ENCODE assay signal across 11 cellular contexts in genomic region chr3:193884652-193885051, GRCh38.
"Had no signal": no experiment of that assay in that cellular context is flagged by ENCODE, and none has a peak within 500 bp of the region (broad histone marks: within the 10 kb centered on the region; RNA-seq: fewer than 3 reads in every experiment).

No MANE protein-coding gene starts in this region.

- H3K4me3 ChIP-seq: psoas muscle, vagina had no signal

- H3K27me3 ChIP-seq: vagina had no signal

- H3K27ac ChIP-seq: psoas muscle, vagina had no signal

- H3K27ac Mint-ChIP-seq: activated CD4-positive, alpha-beta memory T cell treated with anti-CD3 and anti-CD28 coated beads for 36 hours; activated T-cell treated with anti-CD3 and anti-CD28 coated beads, Interleukin-2, amount 50 U/mL, for 72 hours; T-helper 2 cell treated with Interferon-gamma antibody and Interleukin-4, amounts not matched to agents 5 μg/mL and 100 μg/mL, for 36 hours had no signal

- DNase-seq: activated CD4-positive, alpha-beta memory T cell treated with anti-CD3 and anti-CD28 coated beads for 36 hours; activated CD4-positive, CD25-positive, alpha-beta regulatory T cell treated with anti-CD3 and anti-CD28 coated beads, Interleukin-2, amount 50 U/mL, for 72 hours; activated CD8-positive, alpha-beta memory T cell treated with anti-CD3 and anti-CD28 coated beads, Interleukin-2, amount 50 U/mL, for 4 hours; activated T-cell treated with anti-CD3 and anti-CD28 coated beads, Interleukin-2, amount 50 U/mL, for 72 hours; aorta; psoas muscle; stimulated activated CD4-positive, alpha-beta T cell treated with anti-CD3 and anti-CD28 coated beads, Interleukin-2, amount 100 ng/mL, for 48 hours; stimulated activated naive CD4-positive, alpha-beta T cell treated with Interleukin-2 at 50 U/mL for 16 hours had no signal

- H3K9me3 ChIP-seq: psoas muscle, vagina had no signal

- H3K9me3 Mint-ChIP-seq: activated CD4-positive, alpha-beta memory T cell treated with anti-CD3 and anti-CD28 coated beads for 36 hours; activated T-cell treated with anti-CD3 and anti-CD28 coated beads, Interleukin-2, amount 50 U/mL, for 72 hours; T-helper 2 cell treated with Interferon-gamma antibody and Interleukin-4, amounts not matched to agents 5 μg/mL and 100 μg/mL, for 36 hours had no signal

- H3K4me3 Mint-ChIP-seq: activated CD4-positive, alpha-beta memory T cell treated with anti-CD3 and anti-CD28 coated beads for 36 hours; activated T-cell treated with anti-CD3 and anti-CD28 coated beads, Interleukin-2, amount 50 U/mL, for 72 hours; nephron; T-helper 2 cell treated with Interferon-gamma antibody and Interleukin-4, amounts not matched to agents 5 μg/mL and 100 μg/mL, for 36 hours had no signal

- H3K36me3 Mint-ChIP-seq: activated CD4-positive, alpha-beta memory T cell treated with anti-CD3 and anti-CD28 coated beads for 36 hours had no signal

- H3K4me1 ChIP-seq: psoas muscle, vagina had no signal

- H3K36me3 ChIP-seq: vagina had no signal
